8 cellular contexts compared by ENCODE assay signal in genomic region chr16:81004646-81005353, GRCh38. TPM values are rescaled to one million over a fixed set of nuclear protein-coding genes. Genes with fewer than 3 reads are reported as not detected.
DNase-seq lines count a peak whose midpoint lies in the region; ATAC-seq, FAIRE-seq and TF ChIP-seq lines count a peak whose summit lies in the region.

No MANE protein-coding gene starts in this region.

- no peaks in the 10 kb centered on the region for H3K9me3 Mint-ChIP-seq in naive B cell

- TF ChIP-seq CTCF in SK-N-SH (IDR thresholded peaks at IDR 0.05), result peak; percentile 79

- H2AFZ ChIP-seq in SK-N-SH (ENCODE audit: low read depth), result no peak overlapping the region; the same call in 1 of the 2 replicates

- H3K27me3 Mint-ChIP-seq in naive B cell, result no peaks in the 10 kb centered on the region

- CTCF ChIA-PET in SK-N-SH (lab: Yijun Ruan, JAX), result interaction anchor here (0.6 to 3.9 kb wide), 22 partner anchors 8 to 735 kb away, joined by 3 to 46 read pairs (median 6); partner anchors contain the start of gene ATMIN

- POLR2A ChIA-PET in SK-N-SH (lab: Yijun Ruan, JAX), result no interaction called here

- peaks cover 18% of the 10 kb centered on the region for H3K36me3 ChIP-seq in KOPT-K1 (ENCODE audit: insufficient read depth, low read length)
- peaks cover 0 to 4% of the 10 kb centered on the region in 2 experiments for H3K36me3 ChIP-seq in SK-N-SH (replicated peaks in 1 of 2; ENCODE audit: control insufficient read depth in 1 of 2, insufficient read depth in 2 of 2, low read length in 1 of 2)

- H3F3A ChIP-seq in SK-N-SH (replicated peaks; ENCODE audit: insufficient read depth), result peaks cover 6% of the 10 kb centered on the region

- H3K27ac ChIP-seq in KOPT-K1 (ENCODE audit: low read depth, low read length, poor library complexity, severe bottlenecking) (peak overlapping the region; percentile 64), SK-N-SH (ENCODE audit: low read depth in 2 of 2, low read length in 1 of 2) (peak overlapping the region in 1 of 2 experiments; percentile 24; a peak in 2 of 4 replicates)

- no peak for FAIRE-seq in GM12892 (lab: Jason Lieb, UNC)

- no peaks in the 10 kb centered on the region for H3K36me3 Mint-ChIP-seq in naive B cell

- peak; percentile 44; the same call in 1 of the 2 replicates for TF ChIP-seq RAD21 in SK-N-SH (IDR thresholded peaks at IDR 0.05; ENCODE audit: low read length)

- H3K4me3 ChIP-seq in SK-N-SH (ENCODE audit: low read depth in 2 of 2, low read length in 1 of 2), result peak overlapping the region in 1 of 2 experiments; percentile 50; a peak in 2 of 4 replicates

- H3K4me3 Mint-ChIP-seq in naive B cell, result peak overlapping the region; percentile 53 to 96 (median 74)

- peak overlapping the region in 5 of 6 donors; percentile 23 to 70 (median 63) for H3K27ac Mint-ChIP-seq in naive B cell

- no peak for TF ChIP-seq EP300 in SK-N-SH (IDR thresholded peaks at IDR 0.05; ENCODE audit: borderline replicate concordance in 1 of 2, low read depth in 1 of 2, low read length in 1 of 2)

- peaks cover 0 to 15% of the 10 kb centered on the region in 2 experiments; a peak in 2 of 4 replicates for H3K4me1 ChIP-seq in SK-N-SH (ENCODE audit: control insufficient read depth in 1 of 2, insufficient read depth in 2 of 2, low read depth in 1 of 2, low read length in 1 of 2)

- peaks cover 20 to 67% (median 40%) of the 10 kb centered on the region in 3 donors for H3K4me1 Mint-ChIP-seq in naive B cell

- no peaks in the 10 kb centered on the region for H3K27me3 ChIP-seq in SK-N-SH (ENCODE audit: insufficient read depth)

- H4K20me1 ChIP-seq in SK-N-SH (ENCODE audit: insufficient read depth), result peaks cover 34% of the 10 kb centered on the region; the same call in 1 of the 2 replicates

- DNase-seq in SIG-M5 treated with dmso at 0.1 percent for 504 hours (lab: John Stamatoyannopoulos, UW; ENCODE audit: unreplicated experiment) (peak; percentile 78), SIG-M5 (lab: John Stamatoyannopoulos, UW) (no peak), SK-N-SH (peak; percentile 21), naive B cell (peak; percentile 53), GM12892 (ENCODE audit: insufficient read length) (no peak)
- DNase-seq in effector CD4-positive, alpha-beta T cell, result peak; percentile 34

- peak overlapping the region; percentile 86 for H3K4me2 ChIP-seq in SK-N-SH

- WGBS in SK-N-SH (ENCODE audit: low lambda C conversion rate), result 46% methylated on average over 14 of the region's 14 CpGs

- H3K79me2 ChIP-seq in SK-N-SH (ENCODE audit: insufficient read depth), result peaks cover 93% of the 10 kb centered on the region

- H3K9ac ChIP-seq in SK-N-SH, result peak overlapping the region; percentile 20; the same call in 1 of the 2 replicates

- no peak for ATAC-seq in naive B cell (ENCODE audit: low read depth in 2 of 2)
- ATAC-seq in GM21381 (IDR thresholded peaks at IDR 0.05; ENCODE audit: unreplicated experiment), result no peak

- TF ChIP-seq POLR2A in GM12892 (IDR thresholded peaks at IDR 0.05; ENCODE audit: low read depth, low read length), result no peak

- H3K9me2 ChIP-seq in SK-N-SH, result no peaks in the 10 kb centered on the region

- H3K9me3 ChIP-seq in KOPT-K1 (ENCODE audit: insufficient read depth, low read length, poor library complexity, severe bottlenecking) (no peaks in the 10 kb centered on the region), SK-N-SH (no peaks in the 10 kb centered on the region)

TF ChIP-seq in SK-N-SH, 30 proteins besides CTCF, POLR2A, EP300 and RAD21:
- no peak for TF ChIP-seq IRF3 (IDR thresholded peaks at IDR 0.05; ENCODE audit: low read depth, low read length)
- peak; percentile 40; the same call in 1 of the 2 replicates for TF ChIP-seq SMC3 (IDR thresholded peaks at IDR 0.05; ENCODE audit: low read depth, low read length)

RNA-seq across cellular contexts. Expression of gene CMC2, which starts 1.9 kb away (rescaled TPM):
- polyA plus RNA-seq in SK-N-SH (2012; rRNA removed) (121 and 135 TPM in 2 replicates), naive B cell (ENCODE audit: low read depth in 6 of 6) (100 to 1,000 TPM in 2 of 6 donors, 10 to 100 TPM in 4; 71.2 to 106 (median 83.2) TPM)
- 189 and 192 TPM in 2 replicates for polyA plus RNA-seq in SK-N-SH (2012; cell fraction: cytosol; rRNA removed)
- polyA plus RNA-seq in SK-N-SH (2012; cell fraction: nucleus; rRNA removed), result 30.0 and 38.6 TPM in 2 replicates
- 93.2 TPM for polyA plus RNA-seq in GM12892 (2012; ENCODE audit: missing spikeins)

RNA-seq across cellular contexts. Expression of gene CENPN, which starts 2.2 kb away (rescaled TPM):
- polyA plus RNA-seq in SK-N-SH (2012; rRNA removed) (13.9 and 35.3 TPM in 2 replicates), naive B cell (ENCODE audit: low read depth in 6 of 6) (10 to 100 TPM in 1 of 6 donors, 1 to 10 TPM in 5; 4.2 to 11.8 (median 8.6) TPM)
- polyA plus RNA-seq in SK-N-SH (2012; cell fraction: cytosol; rRNA removed), result 27.0 and 56.3 TPM in 2 replicates
- 8.4 and 12.8 TPM in 2 replicates for polyA plus RNA-seq in SK-N-SH (2012; cell fraction: nucleus; rRNA removed)
- polyA plus RNA-seq in GM12892 (2012; ENCODE audit: missing spikeins), result 53.9 TPM

RNA-seq across cellular contexts. Expression of gene ATMIN, which starts 30.8 kb away (rescaled TPM):
- 15.3 and 20.4 TPM in 2 replicates for polyA plus RNA-seq in SK-N-SH (2012; rRNA removed)
- 21.8 and 22.6 TPM in 2 replicates for polyA plus RNA-seq in SK-N-SH (2012; cell fraction: cytosol; rRNA removed)
- polyA plus RNA-seq in SK-N-SH (2012; cell fraction: nucleus; rRNA removed), result 8.2 and 17.5 TPM in 2 replicates
- 10 to 100 TPM; 22.9 to 49.0 (median 30.8) TPM for polyA plus RNA-seq in naive B cell (ENCODE audit: low read depth in 6 of 6)
- polyA plus RNA-seq in GM12892 (2012; ENCODE audit: missing spikeins), result 18.7 TPM

Comparison
In these comparisons a context has a peak if more than half of its experiments do, and no peak if none do; other contexts are left out.
1. DNase-seq: peak in SIG-M5 treated with dmso at 0.1 percent for 504 hours (single experiment), SK-N-SH (single experiment), effector CD4-positive, alpha-beta T cell (single experiment) and naive B cell (single experiment); none in SIG-M5 (single experiment) and GM12892 (single experiment).